8 cellular contexts compared by ENCODE assay signal in the genomic region with DNA sequence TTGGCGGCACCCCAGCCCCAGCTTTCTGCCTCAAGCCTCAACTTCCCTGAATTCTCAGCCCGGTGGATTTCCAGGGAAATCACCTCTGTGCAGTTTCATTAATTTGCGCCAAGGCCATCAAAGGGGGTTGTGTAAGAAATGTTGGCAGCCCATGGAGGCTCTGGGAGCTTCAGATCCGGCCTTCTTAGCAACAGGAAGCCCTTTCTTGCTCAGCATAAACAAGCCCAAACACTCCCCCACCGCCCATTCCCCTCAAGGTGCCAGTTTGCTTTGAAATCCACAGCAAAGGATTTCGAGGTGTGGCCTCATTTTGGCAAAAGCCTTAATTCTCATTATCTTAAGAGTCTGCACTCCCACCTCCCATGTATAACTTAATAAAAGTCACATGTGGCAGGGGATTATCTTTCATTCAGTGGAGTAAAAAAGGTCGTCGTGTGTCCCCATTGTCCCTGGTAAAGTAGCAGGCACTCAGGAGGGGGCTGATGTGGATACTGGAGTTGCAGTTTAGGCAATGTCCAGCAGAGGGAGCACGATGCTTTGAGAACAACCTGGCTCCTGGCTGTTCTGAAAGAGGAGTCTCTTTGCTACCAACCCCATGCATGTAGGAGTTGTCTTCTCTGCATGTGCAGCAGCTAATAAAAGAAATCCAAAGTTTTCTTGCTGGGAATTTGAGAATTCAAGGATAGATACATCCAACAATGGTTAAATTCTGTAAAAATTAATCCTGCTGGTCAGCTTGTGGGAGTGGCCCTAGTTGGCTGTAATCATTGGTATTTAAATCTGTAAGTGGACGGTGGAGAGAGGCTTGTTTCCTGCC. TPM values are rescaled to one million over a fixed set of nuclear protein-coding genes. Genes with fewer than 3 reads are reported as not detected.
A peak's percentile ranks its signal among the peaks of the same experiment; 100 is the strongest.
DNase-seq lines count a peak whose midpoint lies in the region; ATAC-seq and TF ChIP-seq lines count a peak whose summit lies in the region.

No MANE protein-coding gene starts in this region.

- peak; percentile 98 for TF ChIP-seq CTCF in chondrocyte (IDR thresholded peaks at IDR 0.05)

- H3K4me3 Mint-ChIP-seq in chondrocyte (ENCODE audit: unreplicated experiment): no peak overlapping the region

- H3K27ac Mint-ChIP-seq in chondrocyte (ENCODE audit: unreplicated experiment): no peak overlapping the region

- no peaks in the 10 kb centered on the region for H3K9me3 Mint-ChIP-seq in chondrocyte (ENCODE audit: low read depth)

- peaks cover 3% of the 10 kb centered on the region for H3K27me3 Mint-ChIP-seq in chondrocyte (ENCODE audit: low read depth)

- H3K4me1 Mint-ChIP-seq in chondrocyte (ENCODE audit: low read depth): peaks cover 5% of the 10 kb centered on the region

- H3K36me3 Mint-ChIP-seq in chondrocyte (ENCODE audit: low read depth): no peaks in the 10 kb centered on the region

- DNase-seq in AG08395 (ENCODE audit: low spot score) (peak; percentile 92), NCI-H446 treated with DMSO at 0.1 percent for 48 hours (lab: John Stamatoyannopoulos, UW) (peak; percentile 19), chondrocyte (ENCODE audit: low spot score) (no peak), left lobe of liver (ENCODE audit: low spot score) (peak; percentile 73)
- DNase-seq in activated CD4-positive, alpha-beta T cell treated with anti-CD3 and anti-CD28 coated beads for 1 hour: peak; percentile 56
- DNase-seq in stimulated activated CD4-positive, alpha-beta T cell treated with anti-CD3 and anti-CD28 coated beads, Interleukin-4, amount 100 ng/mL, for 4 hours: peak; percentile 63 to 75

- peak; percentile 92 for ATAC-seq in GM18858 (IDR thresholded peaks at IDR 0.05; ENCODE audit: unreplicated experiment)
- ATAC-seq in HG03175 (IDR thresholded peaks at IDR 0.05; ENCODE audit: unreplicated experiment): peak; percentile 80
- ATAC-seq in left lobe of liver: peak; percentile 99

RNA-seq across cellular contexts. Expression of a gene that starts 39.5 kb away (rescaled TPM):
- 2.5 to 4.7 TPM (median 3.3 TPM) in 3 replicates for total RNA-seq in chondrocyte
- total RNA-seq in left lobe of liver: 2.0 TPM
